11 cellular contexts compared by ENCODE assay signal in the genomic region with DNA sequence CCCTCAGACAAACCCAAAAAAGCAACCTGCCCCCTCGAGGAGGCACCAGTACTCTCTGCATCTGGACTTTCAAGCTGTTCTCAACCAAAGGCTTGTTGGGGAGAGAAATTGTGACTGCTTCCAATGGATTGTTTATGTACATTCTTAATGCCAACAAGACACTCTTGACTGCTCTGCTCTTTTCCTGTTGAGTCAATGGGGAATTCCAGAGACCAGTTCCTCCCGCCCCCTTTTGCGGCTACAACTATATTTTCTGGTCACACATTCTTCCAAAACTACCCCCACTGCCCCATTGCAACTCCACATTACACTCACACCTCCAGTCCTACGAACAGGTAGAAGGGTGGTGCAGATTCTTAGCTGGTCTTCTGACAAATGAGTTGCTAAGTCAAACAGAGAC.
DNase-seq lines count a peak whose midpoint lies in the region; ATAC-seq and TF ChIP-seq lines count a peak whose summit lies in the region.
"Had no signal": no experiment of that assay in that cellular context is flagged by ENCODE, and none has a peak within 500 bp of the region (broad histone marks: within the 10 kb centered on the region; RNA-seq: fewer than 3 reads in every experiment).

No MANE protein-coding gene starts in this region.

- H3K4me3 ChIP-seq in OCI-LY3 (ENCODE audit: low read length) (peak overlapping the region; percentile 52), fibroblast of pulmonary artery (replicated peaks; ENCODE audit: low read depth, low read length) (no peak overlapping the region)
- H3K4me3 ChIP-seq: ovary had no signal

- CTCF ChIA-PET in Calu3 (lab: Charles Lee) (no interaction called here), GM10248 (lab: Yijun Ruan, JAX) (no interaction called here)

- peak overlapping the region; percentile 75 for H3K4me2 ChIP-seq in OCI-LY3 (ENCODE audit: low read length)

- no peak for TF ChIP-seq CTCF in Calu3 (IDR thresholded peaks at IDR 0.05; ENCODE audit: unreplicated experiment)
- TF ChIP-seq CTCF in GM10248 (IDR thresholded peaks at IDR 0.05; ENCODE audit: control extremely low read depth, extremely low read depth, low read depth, missing control alignments): no peak
- 0 out of 2 replicates have a peak, but pooled peaks have one; percentile 8 for TF ChIP-seq CTCF in OCI-LY3 (IDR thresholded peaks at IDR 0.05; ENCODE audit: low read depth, low read length)
- no peak for TF ChIP-seq CTCF in fibroblast of pulmonary artery (IDR thresholded peaks at IDR 0.05; ENCODE audit: low read length, missing control alignments)

- H2AFZ ChIP-seq in OCI-LY3 (ENCODE audit: low read depth, low read length): peak overlapping the region; percentile 28; the same call in 1 of the 2 replicates

- no peaks in the 10 kb centered on the region for H3K79me2 ChIP-seq in OCI-LY3 (ENCODE audit: low read length)

- H3K4me1 Mint-ChIP-seq in Calu3 (ENCODE audit: low read depth, unreplicated experiment): peaks cover 15% of the 10 kb centered on the region
- peaks cover 23% of the 10 kb centered on the region for H3K4me1 Mint-ChIP-seq in activated T-helper 2 cell treated with anti-CD3 and anti-CD28 coated beads, Interferon-gamma antibody, Interleukin-2, Interleukin-4, amounts not matched to agents 10 μg/mL and 5 μg/mL and 100 μg/mL, durations not matched to agents 14 hours and 24 hours and 36 hours (ENCODE audit: low read depth)

- no peaks in the 10 kb centered on the region for H3K9me3 Mint-ChIP-seq in Calu3 (ENCODE audit: low read depth, unreplicated experiment)
- no peaks in the 10 kb centered on the region for H3K9me3 Mint-ChIP-seq in activated T-helper 2 cell treated with anti-CD3 and anti-CD28 coated beads, Interferon-gamma antibody, Interleukin-2, Interleukin-4, amounts not matched to agents 10 μg/mL and 5 μg/mL and 100 μg/mL, durations not matched to agents 14 hours and 24 hours and 36 hours

- no peaks in the 10 kb centered on the region for H3K36me3 Mint-ChIP-seq in Calu3 (ENCODE audit: insufficient read depth, unreplicated experiment)
- H3K36me3 Mint-ChIP-seq in activated T-helper 2 cell treated with anti-CD3 and anti-CD28 coated beads, Interferon-gamma antibody, Interleukin-2, Interleukin-4, amounts not matched to agents 10 μg/mL and 5 μg/mL and 100 μg/mL, durations not matched to agents 14 hours and 24 hours and 36 hours (ENCODE audit: low read depth): no peaks in the 10 kb centered on the region

- no peak overlapping the region for H3K4me3 Mint-ChIP-seq in Calu3 (ENCODE audit: low read depth, unreplicated experiment)
- no peak overlapping the region for H3K4me3 Mint-ChIP-seq in activated T-helper 2 cell treated with anti-CD3 and anti-CD28 coated beads, Interferon-gamma antibody, Interleukin-2, Interleukin-4, amounts not matched to agents 10 μg/mL and 5 μg/mL and 100 μg/mL, durations not matched to agents 14 hours and 24 hours and 36 hours (ENCODE audit: low read depth)

- peak overlapping the region; percentile 32; the same call in 1 of the 2 replicates for H3K9ac ChIP-seq in OCI-LY3 (ENCODE audit: low read length)

- H3K4me1 ChIP-seq in OCI-LY3 (ENCODE audit: low read length): peaks cover 45% of the 10 kb centered on the region

- no peaks in the 10 kb centered on the region for H3K36me3 ChIP-seq in OCI-LY3 (replicated peaks; ENCODE audit: low read depth, low read length)
- H3K36me3 ChIP-seq: ovary had no signal

- H3K27ac Mint-ChIP-seq in Calu3 (ENCODE audit: unreplicated experiment): no peak overlapping the region
- no peak overlapping the region for H3K27ac Mint-ChIP-seq in activated T-helper 2 cell treated with anti-CD3 and anti-CD28 coated beads, Interferon-gamma antibody, Interleukin-2, Interleukin-4, amounts not matched to agents 10 μg/mL and 5 μg/mL and 100 μg/mL, durations not matched to agents 14 hours and 24 hours and 36 hours

- BruUV-seq in Calu3 (replicated peaks; lab: Mats Ljungman, UMichigan): no TSS peak

- no peaks in the 10 kb centered on the region for H4K20me1 ChIP-seq in OCI-LY3 (ENCODE audit: insufficient read depth, low read length)

- POLR2A ChIA-PET in GM10248 (lab: Yijun Ruan, JAX): no interaction called here

- H3K9me3 ChIP-seq in OCI-LY3 (ENCODE audit: insufficient read depth, low read length): no peaks in the 10 kb centered on the region
- H3K9me3 ChIP-seq: ovary had no signal

- intact Hi-C loops in Calu3 (cut with micrococcal nuclease; ENCODE audit: unreplicated experiment): no loop called here
- intact Hi-C loops in activated T-helper 2 cell treated with anti-CD3 and anti-CD28 coated beads, Interferon-gamma antibody, Interleukin-2, Interleukin-4, amounts not matched to agents 10 μg/mL and 5 μg/mL and 100 μg/mL, durations not matched to agents 14 hours and 24 hours and 36 hours (cut with micrococcal nuclease): no loop called here

- ATAC-seq in esophagus mucosa: no peak

- H3K27ac ChIP-seq in OCI-LY3 (ENCODE audit: low read length): peak overlapping the region; percentile 34
- H3K27ac ChIP-seq: ovary had no signal

- H3K27me3 Mint-ChIP-seq in Calu3 (ENCODE audit: unreplicated experiment): peaks cover 70% of the 10 kb centered on the region
- peaks cover 18% of the 10 kb centered on the region for H3K27me3 Mint-ChIP-seq in activated T-helper 2 cell treated with anti-CD3 and anti-CD28 coated beads, Interferon-gamma antibody, Interleukin-2, Interleukin-4, amounts not matched to agents 10 μg/mL and 5 μg/mL and 100 μg/mL, durations not matched to agents 14 hours and 24 hours and 36 hours (ENCODE audit: low read depth)

- 0 out of 2 replicates have a peak, but pooled peaks cover 6% of the 10 kb centered on the region for H3K27me3 ChIP-seq in OCI-LY3 (ENCODE audit: low read depth, low read length)
- H3K27me3 ChIP-seq: ovary had no signal

- peak; percentile 11 for DNase-seq in Calu3
- peak; percentile 41 for DNase-seq in GM10248 (ENCODE audit: extremely low spot score)
- DNase-seq in fibroblast of pulmonary artery (ENCODE audit: low read depth): peak; percentile 8
- DNase-seq in NAMALWA (ENCODE audit: low spot score): no peak
- DNase-seq in activated T-helper 2 cell treated with anti-CD3 and anti-CD28 coated beads, Interferon-gamma antibody, Interleukin-2, Interleukin-4, amounts not matched to agents 10 μg/mL and 5 μg/mL and 100 μg/mL, durations not matched to agents 14 hours and 24 hours and 36 hours (ENCODE audit: low spot score): no peak
- DNase-seq: anterior cingulate cortex, NCI-H524 treated with DMSO at 0.1 percent for 48 hours, ovary, substantia nigra had no signal

Comparison
In these comparisons a context has a peak if more than half of its experiments do, and no peak if none do; other contexts are left out.
1. DNase-seq: peak in Calu3 (single experiment), GM10248 (single experiment) and fibroblast of pulmonary artery (single experiment); none in NAMALWA (single experiment) and activated T-helper 2 cell treated with anti-CD3 and anti-CD28 coated beads, Interferon-gamma antibody, Interleukin-2, Interleukin-4, amounts not matched to agents 10 μg/mL and 5 μg/mL and 100 μg/mL, durations not matched to agents 14 hours and 24 hours and 36 hours (single experiment).